In genomic region chr9:121217609-121218292, GRCh38 we compare ENCODE assay signal across 11 cellular contexts. TPM values are rescaled to one million over a fixed set of nuclear protein-coding genes. Genes with fewer than 3 reads are reported as not detected.
DNase-seq lines count a peak whose midpoint lies in the region; ATAC-seq and TF ChIP-seq lines count a peak whose summit lies in the region.
"Had no signal": no experiment of that assay in that cellular context is flagged by ENCODE, and none has a peak within 500 bp of the region (broad histone marks: within the 10 kb centered on the region; RNA-seq: fewer than 3 reads in every experiment).

No MANE protein-coding gene starts in this region.

- peak; percentile 68 for DNase-seq in GM13976 (ENCODE audit: low spot score)
- peak; percentile 39 for DNase-seq in astrocyte of the spinal cord (ENCODE audit: low read depth, low spot score)
- no peak for DNase-seq in GM19240 (ENCODE audit: insufficient read length, low spot score)
- DNase-seq in GM23338 (ENCODE audit: low spot score), result no peak
- DNase-seq in occipital lobe (lab: John Stamatoyannopoulos, UW), result no peak
- no peak for DNase-seq in Right ventricle myocardium inferior (ENCODE audit: missing footprints)
- DNase-seq: CD4-positive, alpha-beta memory T cell; right lobe of liver had no signal

- H3K4me2 ChIP-seq in GM23338, result no peak overlapping the region

- H3K4me1 ChIP-seq in GM23338 (ENCODE audit: insufficient read depth), result peaks cover 36% of the 10 kb centered on the region
- H3K4me1 ChIP-seq: right lobe of liver had no signal

- no peaks in the 10 kb centered on the region; the same call in 2 of the 3 replicates for H3K9me3 Mint-ChIP-seq in GM23338
- H3K9me3 Mint-ChIP-seq: CD4-positive, alpha-beta memory T cell had no signal

- TF ChIP-seq CTCF in GM13976 (IDR thresholded peaks at IDR 0.05; ENCODE audit: borderline replicate concordance, control extremely low read depth, extremely low read depth, insufficient read depth, missing control alignments) (no peak), astrocyte of the spinal cord (IDR thresholded peaks at IDR 0.05; ENCODE audit: low read depth, low read length) (no peak), GM23338 (conservative IDR thresholded peaks at IDR 0.05; ENCODE audit: low read depth in 2 of 2) (no peak)

- peak; percentile 79 for ATAC-seq in GM21360 (IDR thresholded peaks at IDR 0.05; ENCODE audit: unreplicated experiment)
- peak; percentile 82 for ATAC-seq in HG03108 (IDR thresholded peaks at IDR 0.05; ENCODE audit: unreplicated experiment)
- no peak for ATAC-seq in GM23338
- no peak for ATAC-seq in Right ventricle myocardium inferior
- ATAC-seq: right lobe of liver had no signal

- H3F3A ChIP-seq in GM23338 (replicated peaks; ENCODE audit: low read depth), result no peaks in the 10 kb centered on the region; the same call in 1 of the 2 replicates

- H3K4me1 Mint-ChIP-seq in GM23338, result peaks cover 37% of the 10 kb centered on the region

- H3K9me2 ChIP-seq in GM23338 (ENCODE audit: insufficient read depth), result no peaks in the 10 kb centered on the region

- H3K79me2 ChIP-seq in GM23338 (replicated peaks; ENCODE audit: insufficient read depth), result no peaks in the 10 kb centered on the region

- no peak overlapping the region for H3K27ac Mint-ChIP-seq in GM23338
- H3K27ac Mint-ChIP-seq: activated naive CD8-positive, alpha-beta T cell; CD4-positive, alpha-beta memory T cell had no signal

- peaks cover 3% of the 10 kb centered on the region; the same call in 2 of the 3 replicates for H3K36me3 Mint-ChIP-seq in GM23338 (ENCODE audit: low read depth)

- H3K36me3 ChIP-seq in GM23338 (ENCODE audit: insufficient read depth), result no peaks in the 10 kb centered on the region
- H3K36me3 ChIP-seq: right lobe of liver had no signal

- no peak overlapping the region for H3K27ac ChIP-seq in GM23338 (ENCODE audit: low read depth)
- H3K27ac ChIP-seq: right lobe of liver had no signal

- H3K4me3 ChIP-seq in astrocyte of the spinal cord (ENCODE audit: low read depth, low read length) (no peak overlapping the region), GM23338 (no peak overlapping the region)
- H3K4me3 ChIP-seq: right lobe of liver had no signal

- no peak overlapping the region for H3K4me3 Mint-ChIP-seq in GM23338
- H3K4me3 Mint-ChIP-seq: activated naive CD8-positive, alpha-beta T cell; CD4-positive, alpha-beta memory T cell had no signal

- H3K27me3 ChIP-seq in GM23338 (ENCODE audit: insufficient read depth), result no peaks in the 10 kb centered on the region
- H3K27me3 ChIP-seq: right lobe of liver had no signal

- in situ Hi-C loops in GM13976 (cut with MboI; ENCODE audit: low sequenced_read_pairs, unreplicated experiment), result loop anchor here (10.0 kb wide), 1 partner anchor 177 kb away; no protein-coding TSS in a partner anchor
- in situ Hi-C loops in astrocyte of the spinal cord (cut with HindIII; ENCODE audit: low sequenced_read_pairs), result no loop called here

- intact Hi-C loops in Right ventricle myocardium inferior (cut with DNase I), result no loop called here

- H3K27me3 Mint-ChIP-seq in GM23338 (ENCODE audit: insufficient read depth, low read depth, poor library complexity), result peaks cover 9% of the 10 kb centered on the region
- H3K27me3 Mint-ChIP-seq: activated naive CD8-positive, alpha-beta T cell; CD4-positive, alpha-beta memory T cell had no signal

- H2AFZ ChIP-seq in GM23338, result no peak overlapping the region

- no peaks in the 10 kb centered on the region for H4K20me1 ChIP-seq in GM23338 (replicated peaks; ENCODE audit: insufficient read depth)

TF ChIP-seq in GM23338, 12 proteins besides CTCF, POLR2A, EP300 and RAD21 (continues in another document):
- TF ChIP-seq ZNF462 (CRISPR knock-in tag; IDR thresholded peaks at IDR 0.05) (no peak), EZH2phosphoT487 (IDR thresholded peaks at IDR 0.05; ENCODE audit: unreplicated experiment) (no peak), ZNF114 (CRISPR knock-in tag; IDR thresholded peaks at IDR 0.05) (no peak), NANOG (IDR thresholded peaks at IDR 0.05; ENCODE audit: borderline replicate concordance) (no peak), CREB1 (CRISPR knock-in tag; IDR thresholded peaks at IDR 0.05; ENCODE audit: low read depth) (no peak), ZNF331 (CRISPR knock-in tag; IDR thresholded peaks at IDR 0.05; ENCODE audit: low read depth) (no peak), ETS1 (IDR thresholded peaks at IDR 0.05) (no peak), STAT1 (IDR thresholded peaks at IDR 0.05; ENCODE audit: unreplicated experiment) (no peak), EZH2 (IDR thresholded peaks at IDR 0.05; ENCODE audit: low read depth, unreplicated experiment) (no peak)

RNA-seq across cellular contexts. Expression of gene RAB14, which starts 16.1 kb away (rescaled TPM):
- 29.7 and 31.0 TPM in 2 replicates for total RNA-seq in GM23338 (2014; rRNA removed; shearing (Covaris generic))
- polyA plus RNA-seq in GM23338 (2016; fragmentation: Nextera tagmentation; extraction: Ambion mirVana), result 21.1 and 22.8 TPM in 2 replicates
- 64.3 TPM for total RNA-seq in occipital lobe
- 52.6 TPM for total RNA-seq in Right ventricle myocardium inferior

RNA-seq across cellular contexts. Expression of gene GSN, which starts 50.2 kb away (rescaled TPM):
- 85.7 and 101 TPM in 2 replicates for total RNA-seq in GM23338 (2014; rRNA removed; shearing (Covaris generic))
- 30.2 and 38.3 TPM in 2 replicates for polyA plus RNA-seq in GM23338 (2016; fragmentation: Nextera tagmentation; extraction: Ambion mirVana)
- total RNA-seq in occipital lobe, result 28.5 TPM
- 966 TPM for total RNA-seq in Right ventricle myocardium inferior

Comparison
In these comparisons a context has a peak if more than half of its experiments do, and no peak if none do; other contexts are left out.
1. DNase-seq: peak in GM13976 (single experiment) and astrocyte of the spinal cord (single experiment); none in GM19240 (single experiment), GM23338 (single experiment), occipital lobe (single experiment) and Right ventricle myocardium inferior (single experiment).
2. ATAC-seq: peak in GM21360 (single experiment) and HG03108 (single experiment); none in GM23338 (single experiment) and Right ventricle myocardium inferior (single experiment).